Comparison of ENCODE assay signal across 3 cellular contexts in genomic region chr2:25999406-25999805, GRCh38.
TF ChIP-seq lines count a peak whose summit lies in the region.
"Not testable (repeated sequence)": the region's sequence is repeated elsewhere in the genome, so short reads cannot be mapped to it uniquely, and the experiment has no call there.

No MANE protein-coding gene starts in this region.

TF ChIP-seq in IMR-90, 13 proteins besides CTCF, POLR2A, EP300 and RAD21:
- peak; percentile 79 for TF ChIP-seq CEBPB (IDR thresholded peaks at IDR 0.05; ENCODE audit: low read depth, low read length)
TF ChIP-seq in IMR-90: peak in this region for 1; not testable (repeated sequence) for 12.

TF ChIP-seq in K562, 482 proteins besides CTCF, POLR2A, EP300 and RAD21:
- TF ChIP-seq ATF3 (IDR thresholded peaks at IDR 0.05): peak; percentile 81
- not testable (repeated sequence) for TF ChIP-seq ATF3 (CRISPR knock-in tag; conservative IDR thresholded peaks at IDR 0.05)
- TF ChIP-seq CEBPB (tag; IDR thresholded peaks at IDR 0.05): 0 out of 2 replicates have a peak, but pooled peaks have one; percentile 22
- TF ChIP-seq CEBPG (CRISPR knock-in tag; IDR thresholded peaks at IDR 0.05): peak; percentile 46
- peak in 1 of 2 experiments; percentile 14; a peak in 1 of 4 replicates for TF ChIP-seq CEBPG (tag; conservative IDR thresholded peaks at IDR 0.05 in 1 of 2, IDR thresholded peaks at IDR 0.05 in 1 of 2)

TF ChIP-seq in HepG2, 621 proteins besides CTCF, POLR2A, EP300 and RAD21 (continues in another document):
- TF ChIP-seq BCL6 (CRISPR knock-in tag; IDR thresholded peaks at IDR 0.05) (0 out of 2 replicates have a peak, but pooled peaks have one; percentile 11), LCORL (CRISPR knock-in tag; IDR thresholded peaks at IDR 0.05) (peak; percentile 45; the same call in 1 of the 2 replicates), THRA (CRISPR knock-in tag; IDR thresholded peaks at IDR 0.05; ENCODE audit: borderline replicate concordance) (0 out of 2 replicates have a peak, but pooled peaks have one; percentile 16), ARNT2 (CRISPR knock-in tag; IDR thresholded peaks at IDR 0.05; ENCODE audit: low read depth) (0 out of 2 replicates have a peak, but pooled peaks have one; percentile 28), ZNF770 (CRISPR knock-in tag; IDR thresholded peaks at IDR 0.05) (peak; percentile 73), HNF4G (IDR thresholded peaks at IDR 0.05; ENCODE audit: borderline replicate concordance, low read depth, low read length) (peak; percentile 39; the same call in 1 of the 2 replicates), GATAD2A (CRISPR knock-in tag; IDR thresholded peaks at IDR 0.05) (peak; percentile 81), ZNF205 (CRISPR knock-in tag; IDR thresholded peaks at IDR 0.05) (peak; percentile 91), ELF1 (CRISPR knock-in tag; IDR thresholded peaks at IDR 0.05) (0 out of 2 replicates have a peak, but pooled peaks have one; percentile 6), ZNF331 (CRISPR knock-in tag; IDR thresholded peaks at IDR 0.05) (peak; percentile 17; the same call in 1 of the 2 replicates), POGK (CRISPR knock-in tag; conservative IDR thresholded peaks at IDR 0.05) (0 out of 2 replicates have a peak, but pooled peaks have one; percentile 10), ZBTB33 (CRISPR knock-in tag; IDR thresholded peaks at IDR 0.05) (peak; percentile 34; the same call in 1 of the 2 replicates), ATF2 (CRISPR knock-in tag; IDR thresholded peaks at IDR 0.05) (peak; percentile 72; the same call in 1 of the 2 replicates), ZNF512 (CRISPR knock-in tag; IDR thresholded peaks at IDR 0.05) (peak; percentile 10; the same call in 1 of the 2 replicates), SOX13 (CRISPR knock-in tag; conservative IDR thresholded peaks at IDR 0.05 in 1 of 2, IDR thresholded peaks at IDR 0.05 in 1 of 2) (peak in 1 of 2 experiments; percentile 45; a peak in 1 of 4 replicates), PATZ1 (CRISPR knock-in tag; IDR thresholded peaks at IDR 0.05) (peak; percentile 28; the same call in 1 of the 2 replicates), SOX5 (CRISPR knock-in tag; IDR thresholded peaks at IDR 0.05; ENCODE audit: borderline replicate concordance) (peak; percentile 29; the same call in 1 of the 2 replicates), ZNF710 (CRISPR knock-in tag; IDR thresholded peaks at IDR 0.05; ENCODE audit: borderline replicate concordance) (peak; percentile 94), SAP130 (CRISPR knock-in tag; IDR thresholded peaks at IDR 0.05; ENCODE audit: low read depth) (peak; percentile 34; the same call in 1 of the 2 replicates), JUNB (CRISPR knock-in tag; IDR thresholded peaks at IDR 0.05; ENCODE audit: borderline replicate concordance) (peak; percentile 51; the same call in 1 of the 2 replicates), TEAD3 (CRISPR knock-in tag; optimal IDR thresholded peaks at IDR 0.05; ENCODE audit: borderline replicate concordance) (peak; percentile 98), ZMYM2 (CRISPR knock-in tag; IDR thresholded peaks at IDR 0.05) (0 out of 2 replicates have a peak, but pooled peaks have one; percentile 34), ATF7 (IDR thresholded peaks at IDR 0.05) (peak; percentile 81), ZNF670 (CRISPR knock-in tag; IDR thresholded peaks at IDR 0.05; ENCODE audit: borderline replicate concordance) (0 out of 2 replicates have a peak, but pooled peaks have one; percentile 20), ATF3 (CRISPR knock-in tag; IDR thresholded peaks at IDR 0.05) (peak; percentile 98), HNF4A (CRISPR knock-in tag; IDR thresholded peaks at IDR 0.05) (peak; percentile 67), PAXIP1 (CRISPR knock-in tag; conservative IDR thresholded peaks at IDR 0.05) (0 out of 2 replicates have a peak, but pooled peaks have one; percentile 28), GATAD1 (CRISPR knock-in tag; IDR thresholded peaks at IDR 0.05) (0 out of 2 replicates have a peak, but pooled peaks have one; percentile 35), MIER3 (CRISPR knock-in tag; IDR thresholded peaks at IDR 0.05; ENCODE audit: borderline replicate concordance) (0 out of 2 replicates have a peak, but pooled peaks have one; percentile 38), FOXK1 (CRISPR knock-in tag; IDR thresholded peaks at IDR 0.05; ENCODE audit: borderline replicate concordance, low read depth) (0 out of 2 replicates have a peak, but pooled peaks have one; percentile 11)
- not testable (repeated sequence) for TF ChIP-seq LCORL (IDR thresholded peaks at IDR 0.05); HNF4G (CRISPR knock-in tag; IDR thresholded peaks at IDR 0.05; ENCODE audit: borderline replicate concordance, low read depth); SOX13 (IDR thresholded peaks at IDR 0.05); ATF7 (CRISPR knock-in tag; IDR thresholded peaks at IDR 0.05)
